Comparison of ENCODE assay signal across 23 cellular contexts in the genomic region with DNA sequence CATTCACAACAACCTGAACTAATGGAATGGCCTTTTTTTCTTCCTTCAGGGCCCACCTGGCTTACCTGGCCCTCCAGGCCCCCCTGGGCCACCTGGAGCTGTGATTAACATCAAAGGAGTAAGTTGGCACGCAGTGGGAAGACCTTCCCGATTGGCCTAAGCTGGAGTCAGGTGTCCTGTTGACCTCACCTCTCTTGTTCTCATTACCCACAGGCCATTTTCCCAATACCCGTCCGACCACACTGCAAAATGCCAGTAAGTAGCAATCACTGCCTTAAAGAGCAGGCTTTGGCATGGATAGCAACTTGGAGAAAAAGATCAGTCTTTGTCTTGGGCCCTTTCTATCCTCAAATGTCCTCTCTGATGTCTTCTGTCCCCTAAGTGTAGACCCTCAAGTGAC.
"Had no signal": no experiment of that assay in that cellular context is flagged by ENCODE, and none has a peak within 500 bp of the region (broad histone marks: within the 10 kb centered on the region; RNA-seq: fewer than 3 reads in every experiment).

No MANE protein-coding gene starts in this region.

- H3K9me3 ChIP-seq: ovary, psoas muscle, thyroid gland had no signal

- H3K27me3 Mint-ChIP-seq: activated CD4-positive, alpha-beta T cell treated with anti-CD3 and anti-CD28 coated beads for 36 hours; activated naive CD4-positive, alpha-beta T cell treated with anti-CD3 and anti-CD28 coated beads, Interleukin-2, amount 50 U/mL, for 24 hours; naive thymus-derived CD8-positive, alpha-beta T cell; stimulated activated naive B cell treated with anti-CD40 and anti-IgM and Interleukin-4, amounts not matched to agents 10 μg/mL and 1 μg/mL and 100 μg/mL, for 72 hours had no signal

- H3K4me3 ChIP-seq: coronary artery, ovary, psoas muscle, SK-N-MC, thyroid gland had no signal

- H3K9me3 Mint-ChIP-seq: activated naive CD4-positive, alpha-beta T cell treated with anti-CD3 and anti-CD28 coated beads, Interleukin-2, amount 50 U/mL, for 24 hours; stimulated activated naive B cell treated with anti-CD40 and anti-IgM and Interleukin-4, amounts not matched to agents 10 μg/mL and 1 μg/mL and 100 μg/mL, for 72 hours had no signal

- H3K4me3 Mint-ChIP-seq: activated CD4-positive, alpha-beta T cell treated with anti-CD3 and anti-CD28 coated beads for 36 hours; activated naive CD4-positive, alpha-beta T cell treated with anti-CD3 and anti-CD28 coated beads, Interleukin-2, amount 50 U/mL, for 24 hours; naive thymus-derived CD8-positive, alpha-beta T cell; stimulated activated naive B cell treated with anti-CD40 and anti-IgM and Interleukin-4, amounts not matched to agents 10 μg/mL and 1 μg/mL and 100 μg/mL, for 72 hours; T-helper 2 cell treated with Interferon-gamma antibody and Interleukin-4, amounts not matched to agents 5 μg/mL and 100 μg/mL, for 36 hours; WTC11 had no signal

- H3K27ac Mint-ChIP-seq: activated CD4-positive, alpha-beta T cell treated with anti-CD3 and anti-CD28 coated beads for 36 hours; activated naive CD4-positive, alpha-beta T cell treated with anti-CD3 and anti-CD28 coated beads, Interleukin-2, amount 50 U/mL, for 24 hours; stimulated activated naive B cell treated with anti-CD40 and anti-IgM and Interleukin-4, amounts not matched to agents 10 μg/mL and 1 μg/mL and 100 μg/mL, for 72 hours; T-helper 2 cell treated with Interferon-gamma antibody and Interleukin-4, amounts not matched to agents 5 μg/mL and 100 μg/mL, for 36 hours; WTC11 had no signal

- H3K4me1 ChIP-seq: psoas muscle had no signal

- ATAC-seq: activated CD4-positive, alpha-beta T cell treated with anti-CD3 and anti-CD28 coated beads for 36 hours; left ventricle myocardium superior; naive thymus-derived CD8-positive, alpha-beta T cell; psoas muscle; stimulated activated naive B cell treated with anti-CD40 and anti-IgM and Interleukin-4, amounts not matched to agents 10 μg/mL and 1 μg/mL and 100 μg/mL, for 72 hours; WTC11 had no signal

- H3K36me3 Mint-ChIP-seq: stimulated activated naive B cell treated with anti-CD40 and anti-IgM and Interleukin-4, amounts not matched to agents 10 μg/mL and 1 μg/mL and 100 μg/mL, for 72 hours; WTC11 had no signal

- H3K27me3 ChIP-seq: ovary, thyroid gland had no signal

- H3K36me3 ChIP-seq: ovary, thyroid gland had no signal

- H3K27ac ChIP-seq: ovary, psoas muscle, SK-N-MC, thyroid gland had no signal

- DNase-seq: activated CD4-positive, alpha-beta T cell treated with anti-CD3 and anti-CD28 coated beads for 36 hours; activated CD8-positive, alpha-beta memory T cell treated with anti-CD3 and anti-CD28 coated beads, Interleukin-2, amount 50 U/mL, for 48 hours; activated gamma-delta T cell; activated T-cell treated with anti-CD3 and anti-CD28 coated beads, Interleukin-2, amount 50 U/mL, for 48 hours; amniotic stem cell; erythroblast; foreskin melanocyte; glutamatergic neuron; hypothalamus; kidney; left ventricle myocardium superior; naive thymus-derived CD8-positive, alpha-beta T cell; ovary; psoas muscle; right cardiac atrium; stimulated activated CD4-positive, alpha-beta T cell treated with anti-CD3 and anti-CD28 coated beads, Interleukin-4, amount 100 ng/mL, for 4 hours; stimulated activated naive B cell treated with anti-CD40 and anti-IgM and Interleukin-4, amounts not matched to agents 10 μg/mL and 1 μg/mL and 100 μg/mL, for 72 hours; thyroid gland had no signal
